Comparison of ENCODE assay signal across 8 cellular contexts in genomic region chr17:65047939-65048338, GRCh38. TPM values are rescaled to one million over a fixed set of nuclear protein-coding genes. Genes with fewer than 3 reads are reported as not detected.
DNase-seq lines count a peak whose midpoint lies in the region; ATAC-seq, FAIRE-seq and TF ChIP-seq lines count a peak whose summit lies in the region.

No MANE protein-coding gene starts in this region.

- ATAC-seq in Panc1 (no peak), GM18858 (IDR thresholded peaks at IDR 0.05; ENCODE audit: unreplicated experiment) (no peak), esophagus mucosa (no peak), HG02885 (IDR thresholded peaks at IDR 0.05; ENCODE audit: poor library complexity, unreplicated experiment) (no peak)

- POLR2A ChIA-PET in Panc1 (lab: Charles Lee) = no interaction called here

- H3K36me3 ChIP-seq in Panc1 (ENCODE audit: control insufficient read depth, insufficient read depth, low read length) = peaks cover 25% of the 10 kb centered on the region
- H3K36me3 ChIP-seq in cardiac muscle cell = peaks cover 30% of the 10 kb centered on the region
- H3K36me3 ChIP-seq in rectal smooth muscle tissue (ENCODE audit: control insufficient read depth, insufficient read depth, low read length) = peaks cover 2% of the 10 kb centered on the region

- intact Hi-C loops in Panc1 (cut with micrococcal nuclease; ENCODE audit: unreplicated experiment) = no loop called here

- no peak overlapping the region for H3K9ac ChIP-seq in rectal smooth muscle tissue (ENCODE audit: low read length)

- TF ChIP-seq CTCF in Panc1 (IDR thresholded peaks at IDR 0.05) (no peak), cardiac muscle cell (IDR thresholded peaks at IDR 0.05; ENCODE audit: low read depth, low read length) (no peak)

- H3K4me3 ChIP-seq in Panc1 (ENCODE audit: low read depth in 2 of 2, low read length in 2 of 2) (no peak overlapping the region), cardiac muscle cell (no peak overlapping the region), rectal smooth muscle tissue (ENCODE audit: low read length) (no peak overlapping the region)

- TF ChIP-seq POLR2A in GM12892 (IDR thresholded peaks at IDR 0.05; ENCODE audit: low read depth, low read length) = no peak

- H3K27ac ChIP-seq in Panc1 (ENCODE audit: low read length) = no peak overlapping the region; the same call in 1 of the 2 replicates
- H3K27ac ChIP-seq in cardiac muscle cell = peak overlapping the region; percentile 16
- H3K27ac ChIP-seq in rectal smooth muscle tissue (ENCODE audit: low read depth, low read length) = peak overlapping the region; percentile 59

- peak; percentile 73 for FAIRE-seq in GM12892 (lab: Jason Lieb, UNC)

- no peaks in the 10 kb centered on the region for H3K9me3 ChIP-seq in Panc1 (ENCODE audit: control insufficient read depth, insufficient read depth, low read depth, low read length)
- no peaks in the 10 kb centered on the region for H3K9me3 ChIP-seq in cardiac muscle cell (ENCODE audit: low read depth)

- H3K27me3 ChIP-seq in Panc1 (ENCODE audit: control insufficient read depth, insufficient read depth, low read length) (no peaks in the 10 kb centered on the region), cardiac muscle cell (no peaks in the 10 kb centered on the region), rectal smooth muscle tissue (ENCODE audit: control insufficient read depth, insufficient read depth, low read length) (no peaks in the 10 kb centered on the region)

- no peaks in the 10 kb centered on the region for H3K4me1 ChIP-seq in Panc1 (ENCODE audit: control insufficient read depth, insufficient read depth, low read length)
- no peaks in the 10 kb centered on the region for H3K4me1 ChIP-seq in cardiac muscle cell (ENCODE audit: low read depth)
- H3K4me1 ChIP-seq in rectal smooth muscle tissue (ENCODE audit: control insufficient read depth, insufficient read depth, low read length) = peaks cover 17% of the 10 kb centered on the region

- BruUV-seq in Panc1 (replicated peaks; lab: Mats Ljungman, UMichigan) = TSS peak; percentile 2

- CTCF ChIA-PET in Panc1 (lab: Charles Lee) = no interaction called here

- DNase-seq in GM12892 (ENCODE audit: insufficient read length) (no peak), Panc1 (ENCODE audit: low read depth, low spot score) (no peak), cardiac muscle cell (ENCODE audit: low read depth in 1 of 2, low spot score in 1 of 2) (no peak), OCI-M2 (lab: John Stamatoyannopoulos, UW; ENCODE audit: unreplicated experiment) (no peak)

- in situ Hi-C loops in Panc1 (cut with HindIII; ENCODE audit: low pct_unique_long_range_greater_than_20kb, low sequenced_read_pairs) = no loop called here

RNA-seq across cellular contexts. Expression of gene GNA13, which starts 8.6 kb away (rescaled TPM):
- polyA plus RNA-seq in GM12892 (2012; ENCODE audit: missing spikeins) = 39.2 TPM
- total RNA-seq in Panc1 (2021; ENCODE audit: unreplicated experiment) (35.6 TPM), cardiac muscle cell (22.7 and 30.9 TPM in 2 replicates), esophagus mucosa (16.9 TPM)
- polyA plus RNA-seq in Panc1 (2012; ENCODE audit: insufficient read length) = 13.7 TPM
- polyA plus RNA-seq in cardiac muscle cell = 18.0 and 21.0 TPM in 2 replicates
